ENCODE assay signal across 8 cellular contexts in the genomic region with DNA sequence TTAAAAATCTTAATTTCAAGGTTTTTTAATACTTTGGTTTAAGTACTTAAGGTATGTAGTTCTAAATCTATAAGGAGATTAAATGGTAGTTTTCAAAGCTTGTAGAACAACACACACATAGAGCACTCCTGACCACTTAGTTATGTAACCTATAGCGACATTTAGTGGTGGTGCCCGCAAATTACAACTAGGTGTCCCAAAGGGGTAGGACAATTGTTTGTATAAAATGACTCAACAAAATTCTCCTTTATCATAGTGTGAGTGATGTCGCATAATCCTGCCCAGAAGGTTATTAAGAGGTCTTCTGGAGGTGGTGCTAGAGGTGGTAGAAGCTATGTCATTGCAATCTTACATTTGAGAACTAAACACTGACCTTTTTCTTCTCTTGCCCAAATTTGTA.
DNase-seq lines count a peak whose midpoint lies in the region; ATAC-seq lines count a peak whose summit lies in the region.

No MANE protein-coding gene starts in this region.

- DNase-seq in CMK (ENCODE audit: low read depth) (peak; percentile 52), HS-27A (ENCODE audit: low read depth) (peak; percentile 58), NCI-H82 (lab: John Stamatoyannopoulos, UW) (peak; percentile 90), epidermal melanocyte (ENCODE audit: insufficient read length, low spot score) (peak; percentile 66), midbrain (lab: John Stamatoyannopoulos, UW) (peak; percentile 77)
- peak; percentile 79 for DNase-seq in activated CD8-positive, alpha-beta memory T cell treated with anti-CD3 and anti-CD28 coated beads for 24 hours
- DNase-seq in stimulated activated CD8-positive, alpha-beta memory T cell treated with anti-CD3 and anti-CD28 coated beads, Interleukin-4, amount 100 ng/mL, for 4 hours (ENCODE audit: low read depth in 2 of 2, low spot score in 1 of 2), result peak; percentile 36 to 64

- peak; percentile 74 for ATAC-seq in GM19463 (IDR thresholded peaks at IDR 0.05; ENCODE audit: unreplicated experiment)

Comparison
In these comparisons a context has a peak if more than half of its experiments do, and no peak if none do; other contexts are left out.
1. Peak in every context shown above with its lines: DNase-seq and ATAC-seq.